In genomic region chr16:87437911-87438610, GRCh38 we compare ENCODE assay signal across 1 cellular context.
TF ChIP-seq lines count a peak whose summit lies in the region.

No MANE protein-coding gene starts in this region.

TF ChIP-seq in HepG2, 621 proteins besides CTCF, POLR2A, EP300 and RAD21:
- TF ChIP-seq ZBTB38 (CRISPR knock-in tag; IDR thresholded peaks at IDR 0.05) (0 out of 2 replicates have a peak, but pooled peaks have one; percentile 33), HIC2 (CRISPR knock-in tag; IDR thresholded peaks at IDR 0.05; ENCODE audit: low read depth) (no peak)
